In genomic region chr13:78593129-78593528, GRCh38 we compare ENCODE assay signal across 1 cellular context.
TF ChIP-seq lines count a peak whose summit lies in the region.

No MANE protein-coding gene starts in this region.

TF ChIP-seq in H1, 55 proteins besides CTCF, POLR2A, EP300 and RAD21:
- TF ChIP-seq NANOG (IDR thresholded peaks at IDR 0.05; ENCODE audit: insufficient read depth, low read depth, low read length, poor library complexity, severe bottlenecking) (no peak), CREB1 (IDR thresholded peaks at IDR 0.05) (no peak), CEBPB (IDR thresholded peaks at IDR 0.05; ENCODE audit: low read depth, low read length) (no peak), GTF2F1 (IDR thresholded peaks at IDR 0.05; ENCODE audit: borderline replicate concordance, low read depth, low read length) (no peak), USF2 (IDR thresholded peaks at IDR 0.05; ENCODE audit: low read length) (no peak), CBX8 (IDR thresholded peaks at IDR 0.05; ENCODE audit: borderline replicate concordance, low read depth, low read length) (peak; percentile 84; the same call in 1 of the 2 replicates), HDAC6 (IDR thresholded peaks at IDR 0.05; ENCODE audit: low read depth, low read length) (no peak)
